Comparison of ENCODE assay signal across 9 cellular contexts in the genomic region with DNA sequence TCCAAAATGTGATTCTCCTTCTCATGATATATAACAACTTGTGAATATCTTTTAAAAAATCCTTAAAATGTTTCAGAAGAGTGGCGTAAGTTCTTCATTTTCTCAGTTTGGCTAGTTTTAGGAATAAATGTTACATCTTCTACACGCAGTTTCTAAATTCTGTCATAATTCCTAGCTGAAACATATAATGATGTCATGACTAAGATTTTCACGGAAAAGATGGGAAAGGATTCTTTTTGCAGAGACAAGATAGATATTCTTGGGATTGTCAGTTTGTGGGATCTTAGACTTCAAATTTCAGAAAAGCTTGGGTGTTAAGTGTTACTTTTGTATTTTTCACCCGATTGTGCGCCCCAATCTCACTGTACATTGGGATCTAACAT. TPM values are rescaled to one million over a fixed set of nuclear protein-coding genes. Genes with fewer than 3 reads are reported as not detected.
DNase-seq lines count a peak whose midpoint lies in the region; ATAC-seq and TF ChIP-seq lines count a peak whose summit lies in the region.
"Had no signal": no experiment of that assay in that cellular context is flagged by ENCODE, and none has a peak within 500 bp of the region (broad histone marks: within the 10 kb centered on the region; RNA-seq: fewer than 3 reads in every experiment).

No MANE protein-coding gene starts in this region.

- TF ChIP-seq CTCF in coronary artery (IDR thresholded peaks at IDR 0.05): no peak

- H3K4me1 ChIP-seq in ACC112 (ENCODE audit: control insufficient read depth, insufficient read depth, low read length, unreplicated experiment) (peaks cover 40% of the 10 kb centered on the region), mucosa of stomach (ENCODE audit: control insufficient read depth, insufficient read depth, low read length) (peaks cover 23% of the 10 kb centered on the region)

- peaks cover 60% of the 10 kb centered on the region for H3K79me2 ChIP-seq in ACC112 (ENCODE audit: control insufficient read depth, insufficient read depth, low read length, unreplicated experiment)

- no peaks in the 10 kb centered on the region for H3K9me3 ChIP-seq in mucosa of stomach (ENCODE audit: control insufficient read depth, low read length)
- H3K9me3 ChIP-seq: mucosa of descending colon had no signal

- ATAC-seq in HG02981 (IDR thresholded peaks at IDR 0.05; ENCODE audit: unreplicated experiment): no peak
- ATAC-seq: mucosa of descending colon had no signal

- H2AFZ ChIP-seq in ACC112 (ENCODE audit: low read length, unreplicated experiment): peak overlapping the region; percentile 46

- H3K36me3 ChIP-seq in ACC112 (ENCODE audit: insufficient read depth, low read length): no peaks in the 10 kb centered on the region
- H3K36me3 ChIP-seq in mucosa of stomach (ENCODE audit: control insufficient read depth, insufficient read depth, low read length): no peaks in the 10 kb centered on the region

- H3K4me3 ChIP-seq in ACC112 (ENCODE audit: low read depth, low read length) (peak overlapping the region; percentile 93), coronary artery (peak overlapping the region; percentile 90), mucosa of stomach (ENCODE audit: low read length) (peak overlapping the region; percentile 99)

- peak overlapping the region; percentile 98; the same call in 1 of the 2 replicates for H3K27ac ChIP-seq in ACC112 (ENCODE audit: low read depth, low read length)
- no peak overlapping the region for H3K27ac ChIP-seq in coronary artery

- peak overlapping the region; percentile 98 for H3K9ac ChIP-seq in mucosa of stomach (ENCODE audit: low read length)

- H3K27me3 ChIP-seq in ACC112 (ENCODE audit: insufficient read depth, low read length) (no peaks in the 10 kb centered on the region), mucosa of stomach (ENCODE audit: control insufficient read depth, insufficient read depth, low read length) (no peaks in the 10 kb centered on the region)

- DNase-seq in HT-29 (ENCODE audit: low spot score) (peak; percentile 29), coronary artery (ENCODE audit: low spot score) (no peak), midbrain (lab: John Stamatoyannopoulos, UW) (no peak), NCI-H2227 treated with DMSO at 0.1 percent for 48 hours (lab: John Stamatoyannopoulos, UW) (no peak), NCI-H187 treated with DMSO at 0.1 percent for 48 hours (lab: John Stamatoyannopoulos, UW) (no peak)

RNA-seq across cellular contexts. Expression of gene EED, which starts 1.7 kb away (rescaled TPM):
- total RNA-seq in HT-29 (2014; rRNA removed; shearing (Covaris generic)): 13.8 and 17.4 TPM in 2 replicates

RNA-seq across cellular contexts. Expression of gene HIKESHI, which starts 55.8 kb away (rescaled TPM):
- total RNA-seq in HT-29 (2014; rRNA removed; shearing (Covaris generic)): 29.0 and 31.4 TPM in 2 replicates
